ENCODE assay signal across 13 cellular contexts in the genomic region with DNA sequence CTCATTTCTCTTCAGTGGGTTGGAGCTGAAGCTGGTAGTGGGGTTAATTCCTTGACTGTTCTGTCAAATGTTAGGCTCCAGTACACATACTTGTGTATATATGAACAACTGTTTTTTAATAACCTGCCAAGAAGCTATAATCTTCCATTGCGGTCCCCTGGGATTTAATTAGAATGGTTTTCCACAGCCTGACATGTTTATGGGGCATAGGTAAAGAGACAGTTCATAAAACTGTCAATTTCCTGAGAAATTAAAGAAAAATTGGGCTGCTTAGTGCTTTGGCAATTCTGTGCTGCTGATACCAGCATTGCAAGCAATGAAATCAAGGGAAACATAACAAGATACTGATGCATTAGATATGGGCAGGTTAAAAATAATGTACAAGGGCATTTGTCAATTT.
DNase-seq lines count a peak whose midpoint lies in the region; ATAC-seq and TF ChIP-seq lines count a peak whose summit lies in the region.
"Had no signal": no experiment of that assay in that cellular context is flagged by ENCODE, and none has a peak within 500 bp of the region (broad histone marks: within the 10 kb centered on the region; RNA-seq: fewer than 3 reads in every experiment).

No MANE protein-coding gene starts in this region.

- CTCF ChIA-PET in HEK293 (lab: Yijun Ruan, JAX), result no interaction called here

- H3K36me3 ChIP-seq in HEK293 (ENCODE audit: control insufficient read depth in 2 of 2, insufficient read depth in 1 of 2, low read length in 2 of 2) (no peaks in the 10 kb centered on the region), SK-N-MC (ENCODE audit: insufficient read depth, low read length) (no peaks in the 10 kb centered on the region)
- H3K36me3 ChIP-seq: BE2C had no signal

- H3K27ac ChIP-seq in HEK293 (ENCODE audit: extremely low read depth, low read depth, low read length) (no peak overlapping the region), SK-N-MC (no peak overlapping the region)

- ATAC-seq in GM21390 (IDR thresholded peaks at IDR 0.05; ENCODE audit: unreplicated experiment) (no peak), GM19324 (IDR thresholded peaks at IDR 0.05; ENCODE audit: low FRiP score, unreplicated experiment) (no peak)

- no peak overlapping the region for H3K9ac ChIP-seq in SK-N-MC (ENCODE audit: insufficient read length)

- H3K4me3 ChIP-seq in HEK293 (ENCODE audit: low read depth, low read length) (no peak overlapping the region), SK-N-MC (no peak overlapping the region)

- no peak for TF ChIP-seq CTCF in HEK293 (tag by site-specific recombination; IDR thresholded peaks at IDR 0.05)

- H3K9me3 ChIP-seq in HEK293 (ENCODE audit: control insufficient read depth, insufficient read depth, low read depth, low read length) (no peaks in the 10 kb centered on the region), SK-N-MC (ENCODE audit: low read depth, low read length) (no peaks in the 10 kb centered on the region)
- H3K9me3 ChIP-seq: BE2C, Caco-2 had no signal

- peaks cover 12% of the 10 kb centered on the region for H3K4me1 ChIP-seq in HEK293 (ENCODE audit: control insufficient read depth, insufficient read depth, low read length)
- H3K4me1 ChIP-seq: BE2C, Caco-2 had no signal

- DNase-seq in COR-L47 (lab: John Stamatoyannopoulos, UW) (peak; percentile 8), NCI-H2227 (lab: John Stamatoyannopoulos, UW; ENCODE audit: unreplicated experiment) (peak; percentile 67), SK-N-MC (ENCODE audit: low read depth, low spot score) (peak; percentile 8)
- DNase-seq: ACHN; BE2C; C1 segment of cervical spinal cord; Caco-2; CD4-positive, CD25-positive, alpha-beta regulatory T cell; CD8-positive, alpha-beta memory T cell; H9 had no signal

- POLR2A ChIA-PET in HEK293 (lab: Yijun Ruan, JAX), result no interaction called here

TF ChIP-seq in HEK293, 187 proteins besides CTCF, POLR2A, EP300 and RAD21:
- TF ChIP-seq KLF10 (tag by site-specific recombination; IDR thresholded peaks at IDR 0.05) (0 out of 2 replicates have a peak, but pooled peaks have one; percentile 25), OSR2 (tag by site-specific recombination; IDR thresholded peaks at IDR 0.05) (peak; percentile 81), TCF7L2 (IDR thresholded peaks at IDR 0.05; ENCODE audit: borderline replicate concordance, low read depth, low read length) (peak; percentile 44; the same call in 1 of the 2 replicates), ZBTB7A (tag by site-specific recombination; IDR thresholded peaks at IDR 0.05; ENCODE audit: low read depth) (no peak)

Comparison
In these comparisons a context has a peak if more than half of its experiments do, and no peak if none do; other contexts are left out.
1. DNase-seq: peak in every context shown above with its lines; median percentile 67 in NCI-H2227; 8 in COR-L47; 8 in SK-N-MC.